In the genomic region with DNA sequence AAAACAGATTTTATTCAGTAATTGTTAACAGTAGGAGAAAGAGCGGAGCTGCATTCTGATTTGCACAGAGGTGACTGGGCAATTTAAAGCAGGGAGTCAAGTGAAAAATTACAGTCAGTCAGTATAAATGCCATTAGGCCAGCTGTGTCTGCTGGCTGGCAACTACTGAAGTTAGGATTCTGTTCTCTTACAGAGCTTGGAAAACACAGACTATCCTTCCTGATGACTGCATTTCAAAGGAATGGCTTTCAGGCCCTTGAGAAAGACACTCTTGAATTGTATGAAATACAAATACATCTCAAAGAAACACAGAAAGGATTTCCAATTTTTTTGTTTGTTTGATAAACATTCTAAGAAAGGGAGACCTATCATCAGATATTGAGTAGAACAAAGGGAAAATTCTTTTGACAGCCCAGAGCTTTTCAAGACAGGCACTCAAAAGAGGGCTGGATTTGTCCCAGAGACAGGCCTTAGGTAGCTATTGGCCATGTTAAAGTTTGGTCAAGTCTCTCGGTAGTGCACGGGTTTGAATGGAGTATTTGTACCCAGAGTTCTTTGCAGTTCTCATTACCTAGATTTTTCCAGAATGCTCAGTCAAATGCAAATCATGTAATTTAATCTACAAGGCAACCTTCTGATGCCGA, we compare ENCODE assay signal across 10 cellular contexts.
DNase-seq lines count a peak whose midpoint lies in the region; ATAC-seq and TF ChIP-seq lines count a peak whose summit lies in the region.
"Had no signal": no experiment of that assay in that cellular context is flagged by ENCODE, and none has a peak within 500 bp of the region (broad histone marks: within the 10 kb centered on the region; RNA-seq: fewer than 3 reads in every experiment).

No MANE protein-coding gene starts in this region.

- no peak overlapping the region for H3K4me3 ChIP-seq in choroid plexus epithelial cell (ENCODE audit: low read depth, low read length)
- H3K4me3 ChIP-seq: tibial artery had no signal

- no peak overlapping the region for H3K27ac Mint-ChIP-seq in stimulated activated memory B cell treated with anti-CD40 and anti-IgM and Interleukin-4, amounts not matched to agents 10 μg/mL and 1 μg/mL and 100 μg/mL, for 72 hours

- H3K9me3 Mint-ChIP-seq in stimulated activated memory B cell treated with anti-CD40 and anti-IgM and Interleukin-4, amounts not matched to agents 10 μg/mL and 1 μg/mL and 100 μg/mL, for 72 hours, result peaks cover 2% of the 10 kb centered on the region

- no peak for TF ChIP-seq CTCF in choroid plexus epithelial cell (conservative IDR thresholded peaks at IDR 0.05; ENCODE audit: low read depth, low read length)

- no peak overlapping the region for H3K4me3 Mint-ChIP-seq in stimulated activated memory B cell treated with anti-CD40 and anti-IgM and Interleukin-4, amounts not matched to agents 10 μg/mL and 1 μg/mL and 100 μg/mL, for 72 hours

- DNase-seq in Right ventricle myocardium superior (no peak), cardiac septum (ENCODE audit: low spot score) (no peak), choroid plexus epithelial cell (ENCODE audit: low read depth) (peak; percentile 76), medulla oblongata (ENCODE audit: extremely low spot score) (peak; percentile 52), epidermal melanocyte (ENCODE audit: insufficient read length, low spot score) (no peak), HPDE6-E6E7 (ENCODE audit: extremely low spot score) (no peak)
- DNase-seq: stimulated activated CD4-positive, alpha-beta T cell treated with anti-CD3 and anti-CD28 coated beads, Interleukin-4, amount 100 ng/mL, for 4 hours; tibial artery had no signal

- H3K36me3 Mint-ChIP-seq in stimulated activated memory B cell treated with anti-CD40 and anti-IgM and Interleukin-4, amounts not matched to agents 10 μg/mL and 1 μg/mL and 100 μg/mL, for 72 hours, result no peaks in the 10 kb centered on the region

- intact Hi-C loops in Right ventricle myocardium superior (cut with DNase I), result no loop called here
- intact Hi-C loops in cardiac septum (cut with DNase I), result loop anchor here (2.0 kb wide), 1 partner anchor 239 kb away; no protein-coding TSS in a partner anchor

- ATAC-seq in Right ventricle myocardium superior (ENCODE audit: poor library complexity) (peak; percentile 80), GM18858 (IDR thresholded peaks at IDR 0.05; ENCODE audit: unreplicated experiment) (no peak)
- no peak for ATAC-seq in stimulated activated memory B cell treated with anti-CD40 and anti-IgM and Interleukin-4, amounts not matched to agents 10 μg/mL and 1 μg/mL and 100 μg/mL, for 72 hours

- H3K27me3 Mint-ChIP-seq in stimulated activated memory B cell treated with anti-CD40 and anti-IgM and Interleukin-4, amounts not matched to agents 10 μg/mL and 1 μg/mL and 100 μg/mL, for 72 hours, result peaks cover 6% of the 10 kb centered on the region

- no peaks in the 10 kb centered on the region for H3K4me1 Mint-ChIP-seq in stimulated activated memory B cell treated with anti-CD40 and anti-IgM and Interleukin-4, amounts not matched to agents 10 μg/mL and 1 μg/mL and 100 μg/mL, for 72 hours

Comparison
In these comparisons a context has a peak if more than half of its experiments do, and no peak if none do; other contexts are left out.
1. DNase-seq: peak in choroid plexus epithelial cell (single experiment) and medulla oblongata (single experiment); none in Right ventricle myocardium superior (single experiment), cardiac septum (single experiment), epidermal melanocyte (single experiment) and HPDE6-E6E7 (single experiment).